Comparison of ENCODE assay signal across 19 cellular contexts in the genomic region with DNA sequence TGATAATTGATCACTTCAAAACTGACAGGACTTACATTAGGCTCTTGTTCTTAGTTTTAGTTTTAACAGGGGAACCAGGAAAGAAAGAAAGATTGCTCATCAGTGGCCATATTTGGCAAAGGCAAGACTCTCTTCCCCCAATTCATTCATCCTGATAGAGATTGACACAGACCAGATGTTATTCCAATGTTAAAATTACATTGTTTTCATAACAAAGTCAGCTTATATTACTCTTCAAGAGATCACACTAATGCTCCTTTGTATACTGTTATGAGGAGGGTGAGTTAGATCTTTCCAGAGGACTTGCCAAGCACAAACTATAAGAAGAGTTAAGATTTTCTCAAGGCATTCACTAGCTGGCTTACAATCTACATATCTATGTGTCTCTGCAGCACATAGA.
"Had no signal": no experiment of that assay in that cellular context is flagged by ENCODE, and none has a peak within 500 bp of the region (broad histone marks: within the 10 kb centered on the region; RNA-seq: fewer than 3 reads in every experiment).

No MANE protein-coding gene starts in this region.

- H3K4me1 ChIP-seq: breast epithelium, lower lobe of right lung, thyroid gland had no signal

- H3K27me3 ChIP-seq: breast epithelium, esophagus squamous epithelium, neutrophil, thyroid gland, uterus had no signal

- H3K4me1 Mint-ChIP-seq: immature natural killer cell; naive thymus-derived CD8-positive, alpha-beta T cell had no signal

- H3K36me3 Mint-ChIP-seq: activated naive CD4-positive, alpha-beta T cell treated with anti-CD3 and anti-CD28 coated beads, Interleukin-2, amount 50 U/mL, for 72 hours; immature natural killer cell; naive thymus-derived CD8-positive, alpha-beta T cell had no signal

- H3K4me3 Mint-ChIP-seq: immature natural killer cell; naive thymus-derived CD8-positive, alpha-beta T cell had no signal

- H3K4me3 ChIP-seq: breast epithelium, esophagus squamous epithelium, lower lobe of right lung, thyroid gland, uterus had no signal

- H3K9me3 ChIP-seq: breast epithelium, esophagus squamous epithelium, lower lobe of right lung, neutrophil, thyroid gland, uterus had no signal

- H3K36me3 ChIP-seq: breast epithelium, esophagus squamous epithelium, lower lobe of right lung, neutrophil, thyroid gland, uterus had no signal

- H3K27ac ChIP-seq: breast epithelium, esophagus squamous epithelium, lower lobe of right lung, neutrophil, thyroid gland had no signal

- ATAC-seq: activated naive CD4-positive, alpha-beta T cell treated with anti-CD3 and anti-CD28 coated beads, Interleukin-2, amount 50 U/mL, for 72 hours; left cardiac atrium; lower lobe of right lung; naive thymus-derived CD8-positive, alpha-beta T cell had no signal

- H3K9me3 Mint-ChIP-seq: activated naive CD4-positive, alpha-beta T cell treated with anti-CD3 and anti-CD28 coated beads, Interleukin-2, amount 50 U/mL, for 72 hours had no signal

- H3K27me3 Mint-ChIP-seq: naive thymus-derived CD8-positive, alpha-beta T cell had no signal

- H3K27ac Mint-ChIP-seq: activated naive CD4-positive, alpha-beta T cell treated with anti-CD3 and anti-CD28 coated beads, Interleukin-2, amount 50 U/mL, for 72 hours; immature natural killer cell; naive thymus-derived CD8-positive, alpha-beta T cell had no signal

- DNase-seq: activated CD4-positive, alpha-beta T cell treated with anti-CD3 and anti-CD28 coated beads, Interleukin-2, amount 50 U/mL, for 1 hour; activated CD4-positive, CD25-positive, alpha-beta regulatory T cell; activated effector memory CD4-positive, alpha-beta T cell treated with Interleukin-2 at 50 U/mL for 16 hours; activated T-cell treated with anti-CD3 and anti-CD28 coated beads, Interleukin-2, amount 50 U/mL, for 1 hour; esophagus squamous epithelium; glutamatergic neuron; immature natural killer cell; left cardiac atrium; lower lobe of right lung; midbrain; naive thymus-derived CD8-positive, alpha-beta T cell; posterior cingulate gyrus; small intestine; T-helper 2 cell; thyroid gland; uterus had no signal
